ENCODE assay signal across 27 cellular contexts in the genomic region with DNA sequence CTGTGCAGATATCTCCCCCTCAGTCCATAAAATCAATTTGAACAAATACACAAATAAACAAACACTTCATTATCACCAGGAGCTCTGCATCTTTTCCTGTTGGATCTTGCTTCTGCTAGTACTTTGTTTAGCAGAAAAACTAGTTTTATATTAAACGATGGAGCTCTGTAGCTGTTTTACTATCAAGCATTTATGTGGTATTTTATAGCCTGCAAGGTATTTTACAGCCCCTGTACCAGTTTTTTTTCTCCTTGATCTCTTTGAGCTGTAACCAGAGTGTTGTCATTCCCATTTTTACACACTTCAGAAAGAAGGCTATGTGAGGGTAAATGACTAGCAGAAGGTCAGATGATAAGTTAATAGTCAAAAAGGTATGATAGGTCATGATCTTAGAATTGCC.
"Had no signal": no experiment of that assay in that cellular context is flagged by ENCODE, and none has a peak within 500 bp of the region (broad histone marks: within the 10 kb centered on the region; RNA-seq: fewer than 3 reads in every experiment).

No MANE protein-coding gene starts in this region.

- H3K27ac Mint-ChIP-seq: immature natural killer cell; mesothelial cell of epicardium; naive thymus-derived CD4-positive, alpha-beta T cell; natural killer cell treated with Interleukin-12 subunit alpha and Interleukin-12 subunit beta and Interleukin-15 and Interleukin-18, amount 100 ng/mL, for 72 hours; stimulated activated memory B cell treated with anti-CD40 and anti-IgM and Interleukin-4, amounts not matched to agents 10 μg/mL and 1 μg/mL and 100 μg/mL, for 72 hours; stimulated activated naive CD8-positive, alpha-beta T cell treated with anti-CD3 and anti-CD28 coated beads, Interleukin-15, amount 100 ng/mL, for 72 hours; type B pancreatic cell had no signal

- H3K4me1 ChIP-seq: left ventricle myocardium inferior, pancreas, prostate gland, right atrium auricular region, right lobe of liver, tibial nerve, uterus had no signal

- H3K27me3 ChIP-seq: pancreas, right atrium auricular region, right lobe of liver, tibial nerve, uterus had no signal

- H3K9me3 Mint-ChIP-seq: mesothelial cell of epicardium; stimulated activated memory B cell treated with anti-CD40 and anti-IgM and Interleukin-4, amounts not matched to agents 10 μg/mL and 1 μg/mL and 100 μg/mL, for 72 hours had no signal

- H3K27ac ChIP-seq: left ventricle myocardium inferior, pancreas, prostate gland, right atrium auricular region, right lobe of liver, tibial nerve had no signal

- DNase-seq: hypothalamus; immature natural killer cell; kidney; left ventricle myocardium inferior; mesendoderm; naive thymus-derived CD4-positive, alpha-beta T cell; nucleus accumbens; pancreas; posterior cingulate gyrus; right lobe of liver; stimulated activated CD4-positive, alpha-beta T cell treated with anti-CD3 and anti-CD28 coated beads, Interleukin-1b, Interleukin-23, amount 100 ng/mL, for 48 hours; stimulated activated CD4-positive, alpha-beta T cell treated with anti-CD3 and anti-CD28 coated beads, Interleukin-2, amount 100 ng/mL, for 48 hours; stimulated activated CD4-positive, alpha-beta T cell treated with anti-CD3 and anti-CD28 coated beads, Interleukin-4, amount 100 ng/mL, for 4 hours; stimulated activated CD8-positive, alpha-beta memory T cell treated with anti-CD3 and anti-CD28 coated beads, Interleukin-4, amount 100 ng/mL, for 48 hours; stimulated activated naive CD4-positive, alpha-beta T cell treated with Interleukin-2 at 50 U/mL for 16 hours; stimulated activated naive CD8-positive, alpha-beta T cell treated with anti-CD3 and anti-CD28 coated beads, Interleukin-15, amount 100 ng/mL, for 72 hours; substantia nigra; uterus had no signal

- H3K4me2 ChIP-seq: smooth muscle cell had no signal

- H3K36me3 Mint-ChIP-seq: mesothelial cell of epicardium; naive thymus-derived CD4-positive, alpha-beta T cell; natural killer cell treated with Interleukin-12 subunit alpha and Interleukin-12 subunit beta and Interleukin-15 and Interleukin-18, amount 100 ng/mL, for 72 hours; stimulated activated memory B cell treated with anti-CD40 and anti-IgM and Interleukin-4, amounts not matched to agents 10 μg/mL and 1 μg/mL and 100 μg/mL, for 72 hours; type B pancreatic cell had no signal

- H3K4me1 Mint-ChIP-seq: naive thymus-derived CD4-positive, alpha-beta T cell; stimulated activated memory B cell treated with anti-CD40 and anti-IgM and Interleukin-4, amounts not matched to agents 10 μg/mL and 1 μg/mL and 100 μg/mL, for 72 hours; stimulated activated naive CD8-positive, alpha-beta T cell treated with anti-CD3 and anti-CD28 coated beads, Interleukin-15, amount 100 ng/mL, for 72 hours had no signal

- H3K9me3 ChIP-seq: left ventricle myocardium inferior, pancreas, prostate gland, right atrium auricular region, right lobe of liver, tibial nerve, uterus had no signal

- H3K27me3 Mint-ChIP-seq: naive thymus-derived CD4-positive, alpha-beta T cell; natural killer cell treated with Interleukin-12 subunit alpha and Interleukin-12 subunit beta and Interleukin-15 and Interleukin-18, amount 100 ng/mL, for 72 hours; stimulated activated memory B cell treated with anti-CD40 and anti-IgM and Interleukin-4, amounts not matched to agents 10 μg/mL and 1 μg/mL and 100 μg/mL, for 72 hours; stimulated activated naive CD8-positive, alpha-beta T cell treated with anti-CD3 and anti-CD28 coated beads, Interleukin-15, amount 100 ng/mL, for 72 hours had no signal

- H3K4me3 ChIP-seq: left ventricle myocardium inferior, lung, pancreas, prostate gland, right atrium auricular region, right lobe of liver, smooth muscle cell, tibial nerve, uterus had no signal

- H3K4me3 Mint-ChIP-seq: immature natural killer cell; mesothelial cell of epicardium; naive thymus-derived CD4-positive, alpha-beta T cell; natural killer cell treated with Interleukin-12 subunit alpha and Interleukin-12 subunit beta and Interleukin-15 and Interleukin-18, amount 100 ng/mL, for 72 hours; stimulated activated memory B cell treated with anti-CD40 and anti-IgM and Interleukin-4, amounts not matched to agents 10 μg/mL and 1 μg/mL and 100 μg/mL, for 72 hours; stimulated activated naive CD8-positive, alpha-beta T cell treated with anti-CD3 and anti-CD28 coated beads, Interleukin-15, amount 100 ng/mL, for 72 hours; type B pancreatic cell had no signal

- H3K36me3 ChIP-seq: left ventricle myocardium inferior, pancreas, prostate gland, right atrium auricular region, right lobe of liver, tibial nerve, uterus had no signal

- ATAC-seq: naive thymus-derived CD4-positive, alpha-beta T cell; natural killer cell treated with Interleukin-12 subunit alpha and Interleukin-12 subunit beta and Interleukin-15 and Interleukin-18, amount 100 ng/mL, for 72 hours; pancreas; right lobe of liver; stimulated activated memory B cell treated with anti-CD40 and anti-IgM and Interleukin-4, amounts not matched to agents 10 μg/mL and 1 μg/mL and 100 μg/mL, for 72 hours; stimulated activated naive CD8-positive, alpha-beta T cell treated with anti-CD3 and anti-CD28 coated beads, Interleukin-15, amount 100 ng/mL, for 72 hours had no signal
